7 cellular contexts compared by ENCODE assay signal in genomic region chr14:97158102-97158501, GRCh38.
"Had no signal": no experiment of that assay in that cellular context is flagged by ENCODE, and none has a peak within 500 bp of the region (broad histone marks: within the 10 kb centered on the region; RNA-seq: fewer than 3 reads in every experiment).

No MANE protein-coding gene starts in this region.

- DNase-seq: IMR-90, KBM-7, KG1 had no signal

- H3K27ac ChIP-seq: HL-60, KMS-11 had no signal

- H3K9ac ChIP-seq: KMS-11 had no signal

- FAIRE-seq: HepG2, HTR-8/SVneo had no signal

- H3K4me2 ChIP-seq: KMS-11 had no signal

- ATAC-seq: HepG2 had no signal
